In genomic region chr5:20524956-20525529, GRCh38 we compare ENCODE assay signal across 14 cellular contexts.
A peak's percentile ranks its signal among the peaks of the same experiment; 100 is the strongest.
DNase-seq lines count a peak whose midpoint lies in the region; ATAC-seq, FAIRE-seq and TF ChIP-seq lines count a peak whose summit lies in the region.
"Had no signal": no experiment of that assay in that cellular context is flagged by ENCODE, and none has a peak within 500 bp of the region (broad histone marks: within the 10 kb centered on the region; RNA-seq: fewer than 3 reads in every experiment).

No MANE protein-coding gene starts in this region.

- H3K4me3 ChIP-seq in gastroesophageal sphincter = no peak overlapping the region

- TF ChIP-seq POLR2A in H54 (IDR thresholded peaks at IDR 0.05; ENCODE audit: low read depth, low read length) = no peak
- no peak for TF ChIP-seq POLR2A in gastroesophageal sphincter (IDR thresholded peaks at IDR 0.05)

- DNase-seq in H54 (ENCODE audit: insufficient read length, low spot score) (no peak), amniotic epithelial cell (ENCODE audit: low read depth) (peak; percentile 38), dedifferentiated amniotic fluid mesenchymal stem cell (ENCODE audit: extremely low spot score) (peak; percentile 30), occipital lobe (lab: John Stamatoyannopoulos, UW) (no peak)
- DNase-seq: Calu3; CD4-positive, CD25-positive, alpha-beta regulatory T cell; DMS53; NCI-H187; NCI-H69; SHP77 treated with DMSO at 0.1 percent for 48 hours had no signal

- no peak for ATAC-seq in HG02588 (IDR thresholded peaks at IDR 0.05; ENCODE audit: unreplicated experiment)
- no peak for ATAC-seq in gastroesophageal sphincter
- no peak for ATAC-seq in HG02798 (IDR thresholded peaks at IDR 0.05; ENCODE audit: poor library complexity, unreplicated experiment)
- ATAC-seq: SK-N-SH treated with all-trans-retinoic acid at 6 μM for 48 hours had no signal

- peak; percentile 60 for FAIRE-seq in H54 (lab: Jason Lieb, UNC)

- H3K27ac ChIP-seq in gastroesophageal sphincter = no peak overlapping the region

- H3K36me3 ChIP-seq in gastroesophageal sphincter = no peaks in the 10 kb centered on the region

- TF ChIP-seq CTCF in gastroesophageal sphincter (IDR thresholded peaks at IDR 0.05) = no peak

- TF ChIP-seq EP300 in gastroesophageal sphincter (IDR thresholded peaks at IDR 0.05) = no peak

- H3K4me1 ChIP-seq in gastroesophageal sphincter = no peaks in the 10 kb centered on the region

- 34 to 71% methylated on average over 3 of the region's 5 CpGs for WGBS in gastroesophageal sphincter (ENCODE audit: low coverage in 1 of 2), 2 donors

- H3K27me3 ChIP-seq in gastroesophageal sphincter = no peaks in the 10 kb centered on the region

- H3K9me3 ChIP-seq in gastroesophageal sphincter = peaks cover 0 to 6% (median 0%) of the 10 kb centered on the region in 3 donors

Comparison
In these comparisons a context has a peak if more than half of its experiments do, and no peak if none do; other contexts are left out.
1. DNase-seq: peak in amniotic epithelial cell (single experiment) and dedifferentiated amniotic fluid mesenchymal stem cell (single experiment); none in H54 (single experiment) and occipital lobe (single experiment).